ENCODE assay signal across 10 cellular contexts in genomic region chr12:46264057-46264456, GRCh38. TPM values are rescaled to one million over a fixed set of nuclear protein-coding genes. Genes with fewer than 3 reads are reported as not detected.
DNase-seq lines count a peak whose midpoint lies in the region; ATAC-seq and TF ChIP-seq lines count a peak whose summit lies in the region.
"Had no signal": no experiment of that assay in that cellular context is flagged by ENCODE, and none has a peak within 500 bp of the region (broad histone marks: within the 10 kb centered on the region; RNA-seq: fewer than 3 reads in every experiment).

No MANE protein-coding gene starts in this region.

- no peaks in the 10 kb centered on the region for H3K27me3 Mint-ChIP-seq in T-cell

- no peaks in the 10 kb centered on the region for H3K9me3 Mint-ChIP-seq in T-cell

- H3K4me3 ChIP-seq in heart right ventricle (no peak overlapping the region), right cardiac atrium (ENCODE audit: low read length) (no peak overlapping the region), tibial artery (no peak overlapping the region)
- H3K4me3 ChIP-seq: suprapubic skin had no signal

- DNase-seq in heart right ventricle, result no peak
- DNase-seq in right cardiac atrium, result no peak
- DNase-seq in T-cell, result no peak
- peak; percentile 41 for DNase-seq in hepatic stellate cell (ENCODE audit: low spot score)
- no peak for DNase-seq in tibial artery
- no peak for DNase-seq in HPDE6-E6E7 (ENCODE audit: extremely low spot score)
- DNase-seq: spleen had no signal

- H3K4me1 Mint-ChIP-seq in T-cell, result peaks cover 0 to 20% (median 20%) of the 10 kb centered on the region in 3 donors

- H3K27ac ChIP-seq in heart right ventricle (peak overlapping the region in 6 of 10 donors; percentile 38 to 69 (median 52)), right cardiac atrium (ENCODE audit: low read length) (no peak overlapping the region), tibial artery (peak overlapping the region; percentile 12 to 38)
- H3K27ac ChIP-seq: spleen, suprapubic skin had no signal

- WGBS in heart right ventricle, 2 donors, result 23 to 62% methylated on average over 1 of the region's 1 CpG
- WGBS in right cardiac atrium, result 63% methylated on average over 1 of the region's 1 CpG

- no peak for TF ChIP-seq CTCF in heart right ventricle (IDR thresholded peaks at IDR 0.05)
- no peak for TF ChIP-seq CTCF in tibial artery (IDR thresholded peaks at IDR 0.05)

- ATAC-seq in heart right ventricle (no peak), right cardiac atrium (no peak), T-cell (replicated peaks in 1 of 4) (no peak), HG03196 (IDR thresholded peaks at IDR 0.05; ENCODE audit: unreplicated experiment) (no peak), GM21390 (IDR thresholded peaks at IDR 0.05; ENCODE audit: unreplicated experiment) (no peak)

- peaks cover 18% of the 10 kb centered on the region for H3K36me3 Mint-ChIP-seq in T-cell

- H3K9me3 ChIP-seq in heart right ventricle (no peaks in the 10 kb centered on the region), right cardiac atrium (ENCODE audit: control insufficient read depth, low read length) (no peaks in the 10 kb centered on the region), tibial artery (no peaks in the 10 kb centered on the region)
- H3K9me3 ChIP-seq: spleen, suprapubic skin had no signal

- H3K36me3 ChIP-seq in heart right ventricle (no peaks in the 10 kb centered on the region), tibial artery (no peaks in the 10 kb centered on the region)
- H3K36me3 ChIP-seq: spleen, suprapubic skin had no signal

- POLR2A ChIA-PET in T-cell (lab: Charles Lee), result interaction anchor here (0.5 to 2.1 kb wide), 9 partner anchors 15 to 1558 kb away, joined by 3 to 8 read pairs (median 3); no protein-coding TSS in a partner anchor

- intact Hi-C loops in heart right ventricle (cut with DNase I), result loop anchor here in 3 of 10 donors (10.0 kb wide), 3 partner anchors 49 to 139 kb away; no protein-coding TSS in a partner anchor
- intact Hi-C loops in right cardiac atrium (cut with DNase I), result no loop called here
- intact Hi-C loops in tibial artery (cut with DNase I; ENCODE audit: low total_unique reads), result no loop called here

- peak overlapping the region in 2 of 3 donors; percentile 42 to 71 for H3K4me3 Mint-ChIP-seq in T-cell

- H3K27ac Mint-ChIP-seq in T-cell, result peak overlapping the region; percentile 54 to 63

- peaks cover 0 to 25% (median 6%) of the 10 kb centered on the region in 7 donors for H3K27me3 ChIP-seq in heart right ventricle
- no peaks in the 10 kb centered on the region for H3K27me3 ChIP-seq in right cardiac atrium (ENCODE audit: control insufficient read depth, insufficient read depth)
- no peaks in the 10 kb centered on the region for H3K27me3 ChIP-seq in tibial artery
- H3K27me3 ChIP-seq: suprapubic skin had no signal

- peaks cover 0 to 86% (median 23%) of the 10 kb centered on the region in 9 donors for H3K4me1 ChIP-seq in heart right ventricle
- H3K4me1 ChIP-seq in right cardiac atrium (ENCODE audit: control insufficient read depth, insufficient read depth, low read length), result peaks cover 5% of the 10 kb centered on the region
- peaks cover 0 to 69% (median 26%) of the 10 kb centered on the region in 4 donors for H3K4me1 ChIP-seq in tibial artery

- CTCF ChIA-PET in T-cell (lab: Charles Lee), result interaction anchor here in 1 of 2 donors (1.4 kb wide), 1 partner anchor 21 kb away, joined by 5 read pairs; no protein-coding TSS in a partner anchor

RNA-seq across cellular contexts. Expression of gene SLC38A1, which starts 4.8 kb away (rescaled TPM):
- total RNA-seq in heart right ventricle (100 to 1,000 TPM; 120 to 221 (median 142) TPM), right cardiac atrium (10 to 100 TPM; 53.5 to 82.4 (median 65.7) TPM), T-cell (100 to 1,000 TPM; 273 to 321 (median 286) TPM)
- polyA plus RNA-seq in heart right ventricle (10 to 100 TPM; 32.0 to 71.5 TPM), right cardiac atrium (20.8 TPM)
